ENCODE assay signal across 8 cellular contexts in genomic region chr4:158671915-158672806, GRCh38. TPM values are rescaled to one million over a fixed set of nuclear protein-coding genes. Genes with fewer than 3 reads are reported as not detected.
DNase-seq lines count a peak whose midpoint lies in the region; ATAC-seq and TF ChIP-seq lines count a peak whose summit lies in the region.

TSS of gene ETFDH (plus strand) at chr4:158672296. CDS start at chr4:158672457, 161 bp downstream.

- no peaks in the 10 kb centered on the region for H3K27me3 Mint-ChIP-seq in activated naive CD8-positive, alpha-beta T cell treated with anti-CD3 and anti-CD28 coated beads, Interleukin-2, amount 10 ng/mL, durations not matched to agents 7 days and 5 days
- H3K27me3 Mint-ChIP-seq in glutamatergic neuron (ENCODE audit: unreplicated experiment), result peaks cover 12% of the 10 kb centered on the region

- H2AFZ ChIP-seq in SU-DHL-6 (ENCODE audit: low read depth, low read length, severe bottlenecking) (peak within 1 kb of the TSS; percentile 94), osteoblast (ENCODE audit: low read length) (peak within 1 kb of the TSS; percentile 99)

- H4K20me1 ChIP-seq in SU-DHL-6 (ENCODE audit: low read depth, low read length) (peaks cover 19% of the 10 kb centered on the region), osteoblast (ENCODE audit: insufficient read depth, low read length) (no peaks in the 10 kb centered on the region)

- ATAC-seq in HG02678 (IDR thresholded peaks at IDR 0.05; ENCODE audit: unreplicated experiment) (peak; percentile 82), thoracic aorta (ENCODE audit: insufficient number of reproducible peaks, low FRiP score, low read depth) (peak; percentile 97)
- peak; percentile 89 for ATAC-seq in activated naive CD8-positive, alpha-beta T cell treated with anti-CD3 and anti-CD28 coated beads, Interleukin-2, amount 10 ng/mL, durations not matched to agents 7 days and 5 days (ENCODE audit: low read depth)

- H3K4me1 ChIP-seq in osteoblast (ENCODE audit: insufficient read depth, low read length), result peaks cover 11% of the 10 kb centered on the region
- peaks cover 11 to 22% of the 10 kb centered on the region in 2 donors for H3K4me1 ChIP-seq in thoracic aorta (ENCODE audit: control insufficient read depth in 1 of 2, low read depth in 2 of 2)

- no peaks in the 10 kb centered on the region for H3K9me3 Mint-ChIP-seq in activated naive CD8-positive, alpha-beta T cell treated with anti-CD3 and anti-CD28 coated beads, Interleukin-2, amount 10 ng/mL, durations not matched to agents 7 days and 5 days
- H3K9me3 Mint-ChIP-seq in glutamatergic neuron (ENCODE audit: unreplicated experiment), result peaks cover 18% of the 10 kb centered on the region

- H3K9me2 ChIP-seq in SU-DHL-6 (replicated peaks; ENCODE audit: insufficient read depth, low read length), result no peaks in the 10 kb centered on the region

- H3K79me2 ChIP-seq in SU-DHL-6 (ENCODE audit: insufficient read depth, low read length) (peaks cover 38% of the 10 kb centered on the region), osteoblast (ENCODE audit: insufficient read depth, low read length) (peaks cover 41% of the 10 kb centered on the region)

- peak within 1 kb of the TSS; percentile 75 for H3K27ac ChIP-seq in SU-DHL-6 (ENCODE audit: low read depth, low read length)
- peak within 1 kb of the TSS; percentile 81 for H3K27ac ChIP-seq in osteoblast (ENCODE audit: low read depth, low read length)
- H3K27ac ChIP-seq in thoracic aorta, result peak within 1 kb of the TSS; percentile 84 to 96

- H3K27me3 ChIP-seq in SU-DHL-6 (ENCODE audit: low read length), result no peaks in the 10 kb centered on the region
- no peaks in the 10 kb centered on the region for H3K27me3 ChIP-seq in osteoblast (ENCODE audit: insufficient read depth, low read length)
- H3K27me3 ChIP-seq in thoracic aorta (replicated peaks; ENCODE audit: insufficient read depth), result no peaks in the 10 kb centered on the region

- peak; percentile 93 for DNase-seq in NCI-H1105 treated with DMSO at 0.1 percent for 48 hours (lab: John Stamatoyannopoulos, UW)
- peak; percentile 96 for DNase-seq in activated naive CD8-positive, alpha-beta T cell treated with anti-CD3 and anti-CD28 coated beads, Interleukin-2, amount 10 ng/mL, durations not matched to agents 7 days and 5 days
- DNase-seq in glutamatergic neuron, result peak; percentile 98
- peak; percentile 97 for DNase-seq in osteoblast (ENCODE audit: insufficient read length, low spot score, missing footprints)
- DNase-seq in thoracic aorta (ENCODE audit: low spot score), result peak; percentile 98

- H3K36me3 Mint-ChIP-seq in activated naive CD8-positive, alpha-beta T cell treated with anti-CD3 and anti-CD28 coated beads, Interleukin-2, amount 10 ng/mL, durations not matched to agents 7 days and 5 days, result peaks cover 7% of the 10 kb centered on the region
- no peaks in the 10 kb centered on the region for H3K36me3 Mint-ChIP-seq in glutamatergic neuron (ENCODE audit: unreplicated experiment)

- H3K4me3 ChIP-seq in SU-DHL-6 (ENCODE audit: insufficient read depth, low read length, poor library complexity, severe bottlenecking), result peak within 1 kb of the TSS; percentile 90
- H3K4me3 ChIP-seq in osteoblast (ENCODE audit: insufficient read depth, low read length), result peak within 1 kb of the TSS; percentile 95
- peak within 1 kb of the TSS; percentile 97 for H3K4me3 ChIP-seq in thoracic aorta

- H3K4me3 Mint-ChIP-seq in activated naive CD8-positive, alpha-beta T cell treated with anti-CD3 and anti-CD28 coated beads, Interleukin-2, amount 10 ng/mL, durations not matched to agents 7 days and 5 days, result peak within 1 kb of the TSS; percentile 96
- H3K4me3 Mint-ChIP-seq in glutamatergic neuron (ENCODE audit: unreplicated experiment), result peak within 1 kb of the TSS; percentile 100

- H3K9ac ChIP-seq in SU-DHL-6 (ENCODE audit: low read length), result peak within 1 kb of the TSS; percentile 93

- H3K27ac Mint-ChIP-seq in activated naive CD8-positive, alpha-beta T cell treated with anti-CD3 and anti-CD28 coated beads, Interleukin-2, amount 10 ng/mL, durations not matched to agents 7 days and 5 days, result peak within 1 kb of the TSS; percentile 96
- peak within 1 kb of the TSS; percentile 100 for H3K27ac Mint-ChIP-seq in glutamatergic neuron (ENCODE audit: unreplicated experiment)

- peaks cover 23% of the 10 kb centered on the region for H3K4me1 Mint-ChIP-seq in activated naive CD8-positive, alpha-beta T cell treated with anti-CD3 and anti-CD28 coated beads, Interleukin-2, amount 10 ng/mL, durations not matched to agents 7 days and 5 days
- peaks cover 10% of the 10 kb centered on the region for H3K4me1 Mint-ChIP-seq in glutamatergic neuron (ENCODE audit: low read depth, unreplicated experiment)

- peaks cover 17% of the 10 kb centered on the region; the same call in 1 of the 2 replicates for H3F3A ChIP-seq in SU-DHL-6 (ENCODE audit: insufficient read depth)

- TF ChIP-seq CTCF in GM12872 (IDR thresholded peaks at IDR 0.05; ENCODE audit: insufficient read depth, low read depth, low read length) (peak; percentile 74), SU-DHL-6 (IDR thresholded peaks at IDR 0.05; ENCODE audit: insufficient read depth, low read length, poor library complexity, severe bottlenecking) (peak; percentile 83), glutamatergic neuron (IDR thresholded peaks at IDR 0.05; ENCODE audit: partially characterized antibody, unreplicated experiment) (peak; percentile 57), osteoblast (IDR thresholded peaks at IDR 0.05; ENCODE audit: extremely low read depth, low read depth, low read length) (peak; percentile 65), thoracic aorta (IDR thresholded peaks at IDR 0.05) (peak; percentile 61)

- H3K9me3 ChIP-seq in SU-DHL-6 (ENCODE audit: insufficient read depth, low read length) (no peaks in the 10 kb centered on the region), osteoblast (ENCODE audit: low read depth, low read length) (no peaks in the 10 kb centered on the region), thoracic aorta (no peaks in the 10 kb centered on the region)

- peaks cover 18% of the 10 kb centered on the region for H3K36me3 ChIP-seq in SU-DHL-6 (ENCODE audit: low read length)
- no peaks in the 10 kb centered on the region for H3K36me3 ChIP-seq in osteoblast (ENCODE audit: insufficient read depth, low read length)
- no peaks in the 10 kb centered on the region for H3K36me3 ChIP-seq in thoracic aorta

- POLR2A ChIA-PET in activated naive CD8-positive, alpha-beta T cell treated with anti-CD3 and anti-CD28 coated beads, Interleukin-2, amount 10 ng/mL, durations not matched to agents 7 days and 5 days (lab: Charles Lee), result interaction anchor here (0.7 kb wide), 2 partner anchors 9 to 97 kb away, joined by 3 to 4 read pairs; partner anchors contain the start of gene FNIP2

- peak within 1 kb of the TSS; percentile 79 for H3K4me2 ChIP-seq in SU-DHL-6 (ENCODE audit: low read depth, low read length, poor library complexity, severe bottlenecking)
- peak within 1 kb of the TSS; percentile 98 for H3K4me2 ChIP-seq in osteoblast (ENCODE audit: insufficient read depth, low read length)

RNA-seq across cellular contexts. Expression of gene ETFDH, which starts in this region (rescaled TPM):
- 10 to 100 TPM; 19.1 to 20.2 TPM for total RNA-seq in activated naive CD8-positive, alpha-beta T cell treated with anti-CD3 and anti-CD28 coated beads, Interleukin-2, amount 10 ng/mL, durations not matched to agents 7 days and 5 days
- total RNA-seq in glutamatergic neuron (ENCODE audit: unreplicated experiment), result 11.5 TPM
- total RNA-seq in osteoblast, result 29.0 and 29.2 TPM in 2 replicates
- total RNA-seq in thoracic aorta, result 10 to 100 TPM; 15.6 to 18.6 TPM

Comparison
In these comparisons a context has a peak if more than half of its experiments do, and no peak if none do; other contexts are left out.
1. Peak in every context shown above with its lines: DNase-seq, ATAC-seq, H3K4me3 ChIP-seq and H3K27ac ChIP-seq.